ENCODE assay signal across 8 cellular contexts in the genomic region with DNA sequence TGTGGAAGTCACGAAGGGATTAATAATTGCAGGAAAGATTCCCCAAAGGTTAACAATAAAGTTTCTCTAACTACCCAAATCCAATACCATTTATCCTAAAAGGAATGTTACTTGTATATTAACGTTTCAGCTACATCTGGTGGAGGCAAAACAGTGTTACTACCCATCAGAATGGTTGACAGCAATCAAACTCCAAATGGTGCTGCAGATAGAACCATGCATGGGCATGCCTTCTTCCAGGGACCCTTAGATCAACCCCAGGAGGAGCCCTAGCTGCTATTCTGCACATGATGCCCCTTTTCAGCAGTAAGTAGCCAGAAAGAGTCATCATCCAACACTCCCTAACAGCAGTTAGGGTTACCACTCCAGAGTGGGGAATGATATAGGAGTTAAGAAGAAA.
"Had no signal": no experiment of that assay in that cellular context is flagged by ENCODE, and none has a peak within 500 bp of the region (broad histone marks: within the 10 kb centered on the region; RNA-seq: fewer than 3 reads in every experiment).

No MANE protein-coding gene starts in this region.

- H3K36me3 Mint-ChIP-seq: IgD-negative memory B cell had no signal

- H3K4me2 ChIP-seq: KMS-11 had no signal

- ATAC-seq: HepG2 had no signal

- H3K27ac Mint-ChIP-seq: IgD-negative memory B cell had no signal

- H3K9ac ChIP-seq: KMS-11 had no signal

- H3K27ac ChIP-seq: HL-60, KMS-11 had no signal

- DNase-seq: IMR-90, KBM-7, KG1 had no signal

- H3K4me3 Mint-ChIP-seq: IgD-negative memory B cell had no signal

- FAIRE-seq: HepG2, HTR-8/SVneo had no signal

- H3K4me1 Mint-ChIP-seq: IgD-negative memory B cell had no signal
